1 cellular context compared by ENCODE assay signal in the genomic region with DNA sequence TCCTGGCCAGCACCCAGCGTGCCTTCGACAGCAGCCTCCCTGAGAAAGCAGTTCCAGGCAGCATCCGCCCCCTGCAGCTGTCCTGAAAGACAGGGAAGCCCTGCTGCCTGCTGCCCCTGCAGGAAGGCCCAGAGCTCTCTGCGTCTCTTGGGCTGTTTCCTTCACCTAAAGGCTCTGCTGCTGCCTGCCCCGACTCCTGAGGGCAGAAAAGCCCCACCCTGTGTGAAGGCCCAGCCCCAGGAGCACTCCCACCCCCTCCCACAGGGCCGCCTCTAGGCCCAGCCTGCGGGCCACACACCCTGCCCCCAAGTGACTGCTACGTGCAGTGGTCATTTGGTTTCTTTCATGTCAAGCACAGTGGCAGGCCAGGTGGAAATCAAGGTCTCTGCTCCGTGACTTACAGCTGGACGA.
TF ChIP-seq lines count a peak whose summit lies in the region.

No MANE protein-coding gene starts in this region.

TF ChIP-seq in HEK293, 187 proteins besides CTCF, POLR2A, EP300 and RAD21 (continued from another document):
- TF ChIP-seq, protein P1, sequence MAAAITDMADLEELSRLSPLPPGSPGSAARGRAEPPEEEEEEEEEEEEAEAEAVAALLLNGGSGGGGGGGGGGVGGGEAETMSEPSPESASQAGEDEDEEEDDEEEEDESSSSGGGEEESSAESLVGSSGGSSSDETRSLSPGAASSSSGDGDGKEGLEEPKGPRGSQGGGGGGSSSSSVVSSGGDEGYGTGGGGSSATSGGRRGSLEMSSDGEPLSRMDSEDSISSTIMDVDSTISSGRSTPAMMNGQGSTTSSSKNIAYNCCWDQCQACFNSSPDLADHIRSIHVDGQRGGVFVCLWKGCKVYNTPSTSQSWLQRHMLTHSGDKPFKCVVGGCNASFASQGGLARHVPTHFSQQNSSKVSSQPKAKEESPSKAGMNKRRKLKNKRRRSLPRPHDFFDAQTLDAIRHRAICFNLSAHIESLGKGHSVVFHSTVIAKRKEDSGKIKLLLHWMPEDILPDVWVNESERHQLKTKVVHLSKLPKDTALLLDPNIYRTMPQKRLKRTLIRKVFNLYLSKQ (tag by site-specific recombination; IDR thresholded peaks at IDR 0.05; ENCODE audit: borderline replicate concordance), result no peak
- TF ChIP-seq FEZF1 (tag by site-specific recombination; IDR thresholded peaks at IDR 0.05), result no peak
- TF ChIP-seq IKZF3 (tag by site-specific recombination; IDR thresholded peaks at IDR 0.05), result no peak
- TF ChIP-seq ZNF621 (tag by site-specific recombination; IDR thresholded peaks at IDR 0.05), result no peak
TF ChIP-seq in HEK293: peak in this region for 4.
